In the genomic region with DNA sequence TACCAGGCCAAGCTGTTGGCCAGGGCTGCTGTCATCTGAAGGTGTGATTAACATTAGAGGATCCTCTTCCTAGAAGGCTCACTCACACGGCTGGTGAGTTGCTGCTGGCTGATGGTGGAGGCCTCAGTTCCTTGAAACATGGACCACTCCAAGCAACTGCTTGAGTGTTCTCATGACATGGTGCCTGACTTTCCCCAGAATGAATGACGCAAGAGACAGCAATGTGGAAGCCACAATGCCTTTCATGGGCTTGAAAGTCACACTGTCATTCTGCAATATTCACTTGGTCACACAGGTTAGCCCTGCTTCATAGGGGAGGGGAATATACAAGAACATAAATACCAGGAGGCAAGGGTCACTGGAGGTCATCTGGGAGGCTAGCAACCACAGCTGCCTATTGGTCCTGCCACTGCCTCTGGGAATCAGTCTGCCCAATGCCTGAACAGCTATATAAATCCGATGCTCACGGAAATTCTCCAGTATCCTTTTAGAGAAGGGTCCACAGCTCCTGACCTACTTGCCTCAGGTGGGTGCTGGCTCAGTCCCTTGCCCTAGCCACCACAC, we compare ENCODE assay signal across 2 cellular contexts.
TF ChIP-seq lines count a peak whose summit lies in the region.

No MANE protein-coding gene starts in this region.

TF ChIP-seq in IMR-90, 13 proteins besides CTCF, POLR2A, EP300 and RAD21:
- TF ChIP-seq CEBPB (IDR thresholded peaks at IDR 0.05; ENCODE audit: low read depth, low read length) (peak; percentile 82), FOS (IDR thresholded peaks at IDR 0.05; ENCODE audit: low read depth, low read length) (no peak)

TF ChIP-seq in K562, 482 proteins besides CTCF, POLR2A, EP300 and RAD21 (continues in another document):
- TF ChIP-seq KAT2B (IDR thresholded peaks at IDR 0.05; ENCODE audit: low read depth, low read length) = no peak
- TF ChIP-seq ZNF354B (CRISPR knock-in tag; IDR thresholded peaks at IDR 0.05) = peak; percentile 29; the same call in 1 of the 2 replicates
- peak; percentile 94 for TF ChIP-seq CEBPG (CRISPR knock-in tag; IDR thresholded peaks at IDR 0.05)
- peak; percentile 95 to 99 for TF ChIP-seq CEBPG (tag; conservative IDR thresholded peaks at IDR 0.05 in 1 of 2, IDR thresholded peaks at IDR 0.05 in 1 of 2)
- TF ChIP-seq SMARCB1 (IDR thresholded peaks at IDR 0.05; ENCODE audit: insufficient read length, low read depth) = no peak
- TF ChIP-seq FOSL1 (tag; conservative IDR thresholded peaks at IDR 0.05) = 0 out of 2 replicates have a peak, but pooled peaks have one; percentile 39
- TF ChIP-seq, protein P1, sequence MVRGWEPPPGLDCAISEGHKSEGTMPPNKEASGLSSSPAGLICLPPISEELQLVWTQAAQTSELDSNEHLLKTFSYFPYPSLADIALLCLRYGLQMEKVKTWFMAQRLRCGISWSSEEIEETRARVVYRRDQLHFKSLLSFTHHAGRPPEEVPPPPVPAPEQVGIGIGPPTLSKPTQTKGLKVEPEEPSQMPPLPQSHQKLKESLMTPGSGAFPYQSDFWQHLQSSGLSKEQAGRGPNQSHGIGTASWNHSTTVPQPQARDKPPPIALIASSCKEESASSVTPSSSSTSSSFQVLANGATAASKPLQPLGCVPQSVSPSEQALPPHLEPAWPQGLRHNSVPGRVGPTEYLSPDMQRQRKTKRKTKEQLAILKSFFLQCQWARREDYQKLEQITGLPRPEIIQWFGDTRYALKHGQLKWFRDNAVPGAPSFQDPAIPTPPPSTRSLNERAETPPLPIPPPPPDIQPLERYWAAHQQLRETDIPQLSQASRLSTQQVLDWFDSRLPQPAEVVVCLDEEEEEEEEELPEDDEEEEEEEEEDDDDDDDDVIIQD (CRISPR knock-in tag; IDR thresholded peaks at IDR 0.05) = 0 out of 2 replicates have a peak, but pooled peaks have one; percentile 44
- TF ChIP-seq ZNF175 (CRISPR knock-in tag; IDR thresholded peaks at IDR 0.05; ENCODE audit: low read depth) = peak; percentile 86; the same call in 1 of the 2 replicates
- TF ChIP-seq ZNF583 (CRISPR knock-in tag; IDR thresholded peaks at IDR 0.05) = peak; percentile 76
- TF ChIP-seq, protein P2, sequence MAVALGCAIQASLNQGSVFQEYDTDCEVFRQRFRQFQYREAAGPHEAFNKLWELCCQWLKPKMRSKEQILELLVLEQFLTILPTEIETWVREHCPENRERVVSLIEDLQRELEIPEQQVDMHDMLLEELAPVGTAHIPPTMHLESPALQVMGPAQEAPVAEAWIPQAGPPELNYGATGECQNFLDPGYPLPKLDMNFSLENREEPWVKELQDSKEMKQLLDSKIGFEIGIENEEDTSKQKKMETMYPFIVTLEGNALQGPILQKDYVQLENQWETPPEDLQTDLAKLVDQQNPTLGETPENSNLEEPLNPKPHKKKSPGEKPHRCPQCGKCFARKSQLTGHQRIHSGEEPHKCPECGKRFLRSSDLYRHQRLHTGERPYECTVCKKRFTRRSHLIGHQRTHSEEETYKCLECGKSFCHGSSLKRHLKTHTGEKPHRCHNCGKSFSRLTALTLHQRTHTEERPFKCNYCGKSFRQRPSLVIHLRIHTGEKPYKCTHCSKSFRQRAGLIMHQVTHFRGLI (CRISPR knock-in tag; IDR thresholded peaks at IDR 0.05) = no peak
- TF ChIP-seq ZBTB8A (IDR thresholded peaks at IDR 0.05; ENCODE audit: partially characterized antibody) = no peak
- 0 out of 2 replicates have a peak, but pooled peaks have one; percentile 22 for TF ChIP-seq CXXC5 (CRISPR knock-in tag; IDR thresholded peaks at IDR 0.05)
- peak; percentile 78 for TF ChIP-seq JUND (IDR thresholded peaks at IDR 0.05; ENCODE audit: borderline replicate concordance, low read depth, low read length)
- TF ChIP-seq JUND (tag; IDR thresholded peaks at IDR 0.05; ENCODE audit: borderline replicate concordance, low read depth, low read length) = no peak
- no peak for TF ChIP-seq NR3C1 (CRISPR knock-in tag; IDR thresholded peaks at IDR 0.05)
- no peak for TF ChIP-seq LARP7 (IDR thresholded peaks at IDR 0.05)
- peak; percentile 79 to 93; a peak in 3 of 4 replicates for TF ChIP-seq TRIM24 (IDR thresholded peaks at IDR 0.05)
- TF ChIP-seq, protein P3, sequence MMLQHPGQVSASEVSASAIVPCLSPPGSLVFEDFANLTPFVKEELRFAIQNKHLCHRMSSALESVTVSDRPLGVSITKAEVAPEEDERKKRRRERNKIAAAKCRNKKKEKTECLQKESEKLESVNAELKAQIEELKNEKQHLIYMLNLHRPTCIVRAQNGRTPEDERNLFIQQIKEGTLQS (IDR thresholded peaks at IDR 0.05) = peak; percentile 87
- TF ChIP-seq, protein P3 (CRISPR knock-in tag; conservative IDR thresholded peaks at IDR 0.05) = no peak
- no peak for TF ChIP-seq NR2C2 (CRISPR knock-in tag; IDR thresholded peaks at IDR 0.05)
- TF ChIP-seq NR2C2 (tag; IDR thresholded peaks at IDR 0.05) = peak; percentile 81
- TF ChIP-seq BRCA1 (IDR thresholded peaks at IDR 0.05) = no peak
- no peak for TF ChIP-seq BRCA1 (CRISPR knock-in tag; IDR thresholded peaks at IDR 0.05)
- TF ChIP-seq ZNF24 (IDR thresholded peaks at IDR 0.05) = 0 out of 2 replicates have a peak, but pooled peaks have one; percentile 32
- TF ChIP-seq NR2C1 (IDR thresholded peaks at IDR 0.05) = no peak
- peak; percentile 33 for TF ChIP-seq NR2C1 (tag; IDR thresholded peaks at IDR 0.05)
- TF ChIP-seq ZNF197 (CRISPR knock-in tag; IDR thresholded peaks at IDR 0.05; ENCODE audit: low read depth) = peak; percentile 36; the same call in 1 of the 2 replicates
- no peak for TF ChIP-seq U2AF2 (optimal IDR thresholded peaks at IDR 0.05; ENCODE audit: low read depth, low read length)
- TF ChIP-seq CTBP1 (IDR thresholded peaks at IDR 0.05; ENCODE audit: borderline replicate concordance) = peak; percentile 53; the same call in 1 of the 2 replicates
- TF ChIP-seq, protein P4, sequence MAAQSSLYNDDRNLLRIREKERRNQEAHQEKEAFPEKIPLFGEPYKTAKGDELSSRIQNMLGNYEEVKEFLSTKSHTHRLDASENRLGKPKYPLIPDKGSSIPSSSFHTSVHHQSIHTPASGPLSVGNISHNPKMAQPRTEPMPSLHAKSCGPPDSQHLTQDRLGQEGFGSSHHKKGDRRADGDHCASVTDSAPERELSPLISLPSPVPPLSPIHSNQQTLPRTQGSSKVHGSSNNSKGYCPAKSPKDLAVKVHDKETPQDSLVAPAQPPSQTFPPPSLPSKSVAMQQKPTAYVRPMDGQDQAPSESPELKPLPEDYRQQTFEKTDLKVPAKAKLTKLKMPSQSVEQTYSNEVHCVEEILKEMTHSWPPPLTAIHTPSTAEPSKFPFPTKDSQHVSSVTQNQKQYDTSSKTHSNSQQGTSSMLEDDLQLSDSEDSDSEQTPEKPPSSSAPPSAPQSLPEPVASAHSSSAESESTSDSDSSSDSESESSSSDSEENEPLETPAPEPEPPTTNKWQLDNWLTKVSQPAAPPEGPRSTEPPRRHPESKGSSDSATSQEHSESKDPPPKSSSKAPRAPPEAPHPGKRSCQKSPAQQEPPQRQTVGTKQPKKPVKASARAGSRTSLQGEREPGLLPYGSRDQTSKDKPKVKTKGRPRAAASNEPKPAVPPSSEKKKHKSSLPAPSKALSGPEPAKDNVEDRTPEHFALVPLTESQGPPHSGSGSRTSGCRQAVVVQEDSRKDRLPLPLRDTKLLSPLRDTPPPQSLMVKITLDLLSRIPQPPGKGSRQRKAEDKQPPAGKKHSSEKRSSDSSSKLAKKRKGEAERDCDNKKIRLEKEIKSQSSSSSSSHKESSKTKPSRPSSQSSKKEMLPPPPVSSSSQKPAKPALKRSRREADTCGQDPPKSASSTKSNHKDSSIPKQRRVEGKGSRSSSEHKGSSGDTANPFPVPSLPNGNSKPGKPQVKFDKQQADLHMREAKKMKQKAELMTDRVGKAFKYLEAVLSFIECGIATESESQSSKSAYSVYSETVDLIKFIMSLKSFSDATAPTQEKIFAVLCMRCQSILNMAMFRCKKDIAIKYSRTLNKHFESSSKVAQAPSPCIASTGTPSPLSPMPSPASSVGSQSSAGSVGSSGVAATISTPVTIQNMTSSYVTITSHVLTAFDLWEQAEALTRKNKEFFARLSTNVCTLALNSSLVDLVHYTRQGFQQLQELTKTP (IDR thresholded peaks at IDR 0.05; ENCODE audit: low read depth in 1 of 2, partially characterized antibody in 2 of 2) = no peak
- TF ChIP-seq, protein P5, sequence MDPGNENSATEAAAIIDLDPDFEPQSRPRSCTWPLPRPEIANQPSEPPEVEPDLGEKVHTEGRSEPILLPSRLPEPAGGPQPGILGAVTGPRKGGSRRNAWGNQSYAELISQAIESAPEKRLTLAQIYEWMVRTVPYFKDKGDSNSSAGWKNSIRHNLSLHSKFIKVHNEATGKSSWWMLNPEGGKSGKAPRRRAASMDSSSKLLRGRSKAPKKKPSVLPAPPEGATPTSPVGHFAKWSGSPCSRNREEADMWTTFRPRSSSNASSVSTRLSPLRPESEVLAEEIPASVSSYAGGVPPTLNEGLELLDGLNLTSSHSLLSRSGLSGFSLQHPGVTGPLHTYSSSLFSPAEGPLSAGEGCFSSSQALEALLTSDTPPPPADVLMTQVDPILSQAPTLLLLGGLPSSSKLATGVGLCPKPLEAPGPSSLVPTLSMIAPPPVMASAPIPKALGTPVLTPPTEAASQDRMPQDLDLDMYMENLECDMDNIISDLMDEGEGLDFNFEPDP (CRISPR knock-in tag; IDR thresholded peaks at IDR 0.05) = no peak
- no peak for TF ChIP-seq BMI1 (IDR thresholded peaks at IDR 0.05; ENCODE audit: low read length)
- peak; percentile 40 for TF ChIP-seq SMAD4 (CRISPR knock-in tag; conservative IDR thresholded peaks at IDR 0.05)
- peak; percentile 27; the same call in 1 of the 2 replicates for TF ChIP-seq TEAD4 (IDR thresholded peaks at IDR 0.05; ENCODE audit: low read length)
- TF ChIP-seq TEAD4 (CRISPR knock-in tag; IDR thresholded peaks at IDR 0.05; ENCODE audit: borderline replicate concordance) = no peak
- TF ChIP-seq, protein P6, sequence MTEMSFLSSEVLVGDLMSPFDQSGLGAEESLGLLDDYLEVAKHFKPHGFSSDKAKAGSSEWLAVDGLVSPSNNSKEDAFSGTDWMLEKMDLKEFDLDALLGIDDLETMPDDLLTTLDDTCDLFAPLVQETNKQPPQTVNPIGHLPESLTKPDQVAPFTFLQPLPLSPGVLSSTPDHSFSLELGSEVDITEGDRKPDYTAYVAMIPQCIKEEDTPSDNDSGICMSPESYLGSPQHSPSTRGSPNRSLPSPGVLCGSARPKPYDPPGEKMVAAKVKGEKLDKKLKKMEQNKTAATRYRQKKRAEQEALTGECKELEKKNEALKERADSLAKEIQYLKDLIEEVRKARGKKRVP (CRISPR knock-in tag; IDR thresholded peaks at IDR 0.05) = peak; percentile 87
- TF ChIP-seq, protein P7, sequence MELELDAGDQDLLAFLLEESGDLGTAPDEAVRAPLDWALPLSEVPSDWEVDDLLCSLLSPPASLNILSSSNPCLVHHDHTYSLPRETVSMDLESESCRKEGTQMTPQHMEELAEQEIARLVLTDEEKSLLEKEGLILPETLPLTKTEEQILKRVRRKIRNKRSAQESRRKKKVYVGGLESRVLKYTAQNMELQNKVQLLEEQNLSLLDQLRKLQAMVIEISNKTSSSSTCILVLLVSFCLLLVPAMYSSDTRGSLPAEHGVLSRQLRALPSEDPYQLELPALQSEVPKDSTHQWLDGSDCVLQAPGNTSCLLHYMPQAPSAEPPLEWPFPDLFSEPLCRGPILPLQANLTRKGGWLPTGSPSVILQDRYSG (tag; conservative IDR thresholded peaks at IDR 0.05; ENCODE audit: low read depth) = no peak
- 0 out of 2 replicates have a peak, but pooled peaks have one; percentile 20 for TF ChIP-seq ETV1 (tag; conservative IDR thresholded peaks at IDR 0.05; ENCODE audit: low read depth)
- TF ChIP-seq ZNF253 (CRISPR knock-in tag; conservative IDR thresholded peaks at IDR 0.05) = no peak
